Comparison of ENCODE assay signal across 29 cellular contexts in genomic region chr6:52694404-52694803, GRCh38.
"Had no signal": no experiment of that assay in that cellular context is flagged by ENCODE, and none has a peak within 500 bp of the region (broad histone marks: within the 10 kb centered on the region; RNA-seq: fewer than 3 reads in every experiment).

No MANE protein-coding gene starts in this region.

- H3K4me3 ChIP-seq: stomach, suprapubic skin, testis, thoracic aorta, thyroid gland, tibial artery, tibial nerve, transverse colon, upper lobe of left lung, upper lobe of right lung, uterus, vagina had no signal

- H3K9me3 ChIP-seq: stomach, suprapubic skin, testis, thoracic aorta, thyroid gland, tibial artery, tibial nerve, transverse colon, upper lobe of left lung, upper lobe of right lung, uterus, vagina had no signal

- DNase-seq: stimulated activated CD4-positive, alpha-beta T cell treated with anti-CD3 and anti-CD28 coated beads, Interleukin-2, amount 100 ng/mL, for 48 hours; stimulated activated CD4-positive, alpha-beta T cell treated with anti-CD3 and anti-CD28 coated beads, Interleukin-4, amount 100 ng/mL, for 1 hour; stimulated activated CD4-positive, alpha-beta T cell treated with anti-CD3 and anti-CD28 coated beads, Interleukin-4, amount 100 ng/mL, for 24 hours; stimulated activated CD4-positive, alpha-beta T cell treated with anti-CD3 and anti-CD28 coated beads, Interleukin-4, amount 100 ng/mL, for 4 hours; stimulated activated CD8-positive, alpha-beta memory T cell treated with anti-CD3 and anti-CD28 coated beads, Interleukin-4, amount 100 ng/mL, for 48 hours; stimulated activated naive B cell treated with anti-CD40 and anti-IgM and Interleukin-4, amounts not matched to agents 10 μg/mL and 1 μg/mL and 100 μg/mL, for 72 hours; stimulated activated naive CD4-positive, alpha-beta T cell; stimulated activated naive CD4-positive, alpha-beta T cell treated with Interleukin-2 at 50 U/mL for 16 hours; stimulated activated naive CD8-positive, alpha-beta T cell treated with anti-CD3 and anti-CD28 coated beads, Interleukin-15, amount 100 ng/mL, for 72 hours; stimulated activated naive CD8-positive, alpha-beta T cell treated with anti-CD3 and anti-CD28 coated beads, Interleukin-15, Interleukin-2, amounts not matched to agents 100 U/mL and 50 U/mL, for 24 hours; stomach; substantia nigra; testis; thyroid gland; tibial artery; transverse colon; trophoblast cell; upper lobe of left lung; upper lobe of right lung; uterus had no signal

- H3K27me3 ChIP-seq: stomach, suprapubic skin, testis, thyroid gland, tibial artery, tibial nerve, transverse colon, upper lobe of left lung, uterus, vagina had no signal

- H3K9me3 Mint-ChIP-seq: stimulated activated effector memory CD8-positive, alpha-beta T cell treated with anti-CD3 and anti-CD28 coated beads, Interleukin-12 subunit alpha, Interleukin-12 subunit beta, amount 100 ng/mL, for 72 hours; stimulated activated memory B cell treated with anti-CD40 and anti-IgM and Interleukin-4, amounts not matched to agents 10 μg/mL and 1 μg/mL and 100 μg/mL, for 72 hours; stimulated activated naive B cell treated with anti-CD40 and anti-IgM and Interleukin-4, amounts not matched to agents 10 μg/mL and 1 μg/mL and 100 μg/mL, for 72 hours; stimulated activated naive CD8-positive, alpha-beta T cell treated with anti-CD3 and anti-CD28 coated beads, Interleukin-15, amount 100 ng/mL, for 72 hours; stimulated activated naive CD8-positive, alpha-beta T cell treated with anti-CD3 and anti-CD28 coated beads, Interleukin-15, Interleukin-2, amounts not matched to agents 100 ng/mL and 50 ng/mL, for 24 hours; type B pancreatic cell had no signal

- H3K36me3 Mint-ChIP-seq: stimulated activated effector memory CD8-positive, alpha-beta T cell treated with anti-CD3 and anti-CD28 coated beads, Interleukin-12 subunit alpha, Interleukin-12 subunit beta, amount 100 ng/mL, for 72 hours; stimulated activated memory B cell treated with anti-CD40 and anti-IgM and Interleukin-4, amounts not matched to agents 10 μg/mL and 1 μg/mL and 100 μg/mL, for 72 hours; type B pancreatic cell had no signal

- FAIRE-seq: urothelium cell line had no signal

- H3K36me3 ChIP-seq: suprapubic skin, thoracic aorta, thyroid gland, transverse colon, upper lobe of left lung, upper lobe of right lung, uterus, vagina had no signal

- H3K4me1 Mint-ChIP-seq: stimulated activated effector memory CD8-positive, alpha-beta T cell treated with anti-CD3 and anti-CD28 coated beads, Interleukin-12 subunit alpha, Interleukin-12 subunit beta, amount 100 ng/mL, for 72 hours; stimulated activated memory B cell treated with anti-CD40 and anti-IgM and Interleukin-4, amounts not matched to agents 10 μg/mL and 1 μg/mL and 100 μg/mL, for 72 hours; stimulated activated naive B cell treated with anti-CD40 and anti-IgM and Interleukin-4, amounts not matched to agents 10 μg/mL and 1 μg/mL and 100 μg/mL, for 72 hours; stimulated activated naive CD8-positive, alpha-beta T cell treated with anti-CD3 and anti-CD28 coated beads, Interleukin-15, amount 100 ng/mL, for 72 hours had no signal

- H3K4me3 Mint-ChIP-seq: stimulated activated effector memory CD8-positive, alpha-beta T cell treated with anti-CD3 and anti-CD28 coated beads, Interleukin-12 subunit alpha, Interleukin-12 subunit beta, amount 100 ng/mL, for 72 hours; stimulated activated memory B cell treated with anti-CD40 and anti-IgM and Interleukin-4, amounts not matched to agents 10 μg/mL and 1 μg/mL and 100 μg/mL, for 72 hours; stimulated activated naive B cell treated with anti-CD40 and anti-IgM and Interleukin-4, amounts not matched to agents 10 μg/mL and 1 μg/mL and 100 μg/mL, for 72 hours; stimulated activated naive CD8-positive, alpha-beta T cell treated with anti-CD3 and anti-CD28 coated beads, Interleukin-15, amount 100 ng/mL, for 72 hours; stimulated activated naive CD8-positive, alpha-beta T cell treated with anti-CD3 and anti-CD28 coated beads, Interleukin-15, Interleukin-2, amounts not matched to agents 100 ng/mL and 50 ng/mL, for 24 hours; type B pancreatic cell had no signal

- H3K4me1 ChIP-seq: stomach, suprapubic skin, testis, thyroid gland, tibial artery, tibial nerve, transverse colon, upper lobe of left lung, upper lobe of right lung, uterus, vagina had no signal

- H3K27ac ChIP-seq: stomach, suprapubic skin, testis, thoracic aorta, thyroid gland, tibial artery, tibial nerve, transverse colon, upper lobe of left lung, upper lobe of right lung, uterus, vagina had no signal

- H3K27ac Mint-ChIP-seq: stimulated activated effector memory CD8-positive, alpha-beta T cell treated with anti-CD3 and anti-CD28 coated beads, Interleukin-12 subunit alpha, Interleukin-12 subunit beta, amount 100 ng/mL, for 72 hours; stimulated activated memory B cell treated with anti-CD40 and anti-IgM and Interleukin-4, amounts not matched to agents 10 μg/mL and 1 μg/mL and 100 μg/mL, for 72 hours; stimulated activated naive B cell treated with anti-CD40 and anti-IgM and Interleukin-4, amounts not matched to agents 10 μg/mL and 1 μg/mL and 100 μg/mL, for 72 hours; stimulated activated naive CD8-positive, alpha-beta T cell treated with anti-CD3 and anti-CD28 coated beads, Interleukin-15, amount 100 ng/mL, for 72 hours; stimulated activated naive CD8-positive, alpha-beta T cell treated with anti-CD3 and anti-CD28 coated beads, Interleukin-15, Interleukin-2, amounts not matched to agents 100 ng/mL and 50 ng/mL, for 24 hours; type B pancreatic cell had no signal

- ATAC-seq: stimulated activated effector memory CD8-positive, alpha-beta T cell treated with anti-CD3 and anti-CD28 coated beads, Interleukin-12 subunit alpha, Interleukin-12 subunit beta, amount 100 ng/mL, for 72 hours; stimulated activated memory B cell treated with anti-CD40 and anti-IgM and Interleukin-4, amounts not matched to agents 10 μg/mL and 1 μg/mL and 100 μg/mL, for 72 hours; stimulated activated naive B cell treated with anti-CD40 and anti-IgM and Interleukin-4, amounts not matched to agents 10 μg/mL and 1 μg/mL and 100 μg/mL, for 72 hours; stimulated activated naive CD8-positive, alpha-beta T cell treated with anti-CD3 and anti-CD28 coated beads, Interleukin-15, amount 100 ng/mL, for 72 hours; stimulated activated naive CD8-positive, alpha-beta T cell treated with anti-CD3 and anti-CD28 coated beads, Interleukin-15, Interleukin-2, amounts not matched to agents 100 U/mL and 50 U/mL, for 24 hours; upper lobe of right lung had no signal

- H3K27me3 Mint-ChIP-seq: stimulated activated naive CD8-positive, alpha-beta T cell treated with anti-CD3 and anti-CD28 coated beads, Interleukin-15, amount 100 ng/mL, for 72 hours; type B pancreatic cell had no signal
